ENCODE assay signal across 26 cellular contexts in genomic region chr4:109571494-109571893, GRCh38.
"Had no signal": no experiment of that assay in that cellular context is flagged by ENCODE, and none has a peak within 500 bp of the region (broad histone marks: within the 10 kb centered on the region; RNA-seq: fewer than 3 reads in every experiment).

No MANE protein-coding gene starts in this region.

- H3K27me3 Mint-ChIP-seq: activated naive CD8-positive, alpha-beta T cell treated with anti-CD3 and anti-CD28 coated beads, Interleukin-2, amount 10 ng/mL, durations not matched to agents 7 days and 5 days; stimulated activated naive CD8-positive, alpha-beta T cell treated with anti-CD3 and anti-CD28 coated beads, Interleukin-15, Interleukin-2, amounts not matched to agents 100 ng/mL and 50 ng/mL, for 24 hours; T-helper 17 cell had no signal

- H3K27ac Mint-ChIP-seq: activated naive CD8-positive, alpha-beta T cell treated with anti-CD3 and anti-CD28 coated beads, Interleukin-2, amount 10 ng/mL, durations not matched to agents 7 days and 5 days; nephron; stimulated activated naive CD8-positive, alpha-beta T cell treated with anti-CD3 and anti-CD28 coated beads, Interleukin-15, Interleukin-2, amounts not matched to agents 100 ng/mL and 50 ng/mL, for 24 hours; T-helper 17 cell; WTC11 had no signal

- H3K4me3 Mint-ChIP-seq: activated naive CD8-positive, alpha-beta T cell treated with anti-CD3 and anti-CD28 coated beads, Interleukin-2, amount 10 ng/mL, durations not matched to agents 7 days and 5 days; immature natural killer cell; nephron; stimulated activated naive CD8-positive, alpha-beta T cell treated with anti-CD3 and anti-CD28 coated beads, Interleukin-15, Interleukin-2, amounts not matched to agents 100 ng/mL and 50 ng/mL, for 24 hours; T-helper 17 cell; WTC11 had no signal

- H3K9me3 Mint-ChIP-seq: activated naive CD8-positive, alpha-beta T cell treated with anti-CD3 and anti-CD28 coated beads, Interleukin-2, amount 10 ng/mL, durations not matched to agents 7 days and 5 days; immature natural killer cell had no signal

- H3K36me3 Mint-ChIP-seq: immature natural killer cell, WTC11 had no signal

- DNase-seq: activated CD8-positive, alpha-beta memory T cell treated with anti-CD3 and anti-CD28 coated beads, Interleukin-2, amount 50 U/mL, for 48 hours; activated effector memory CD4-positive, alpha-beta T cell treated with anti-CD3 and anti-CD28 coated beads, Interleukin-2, amount 50 U/mL, for 16 hours; activated naive CD8-positive, alpha-beta T cell treated with anti-CD3 and anti-CD28 coated beads, Interleukin-2, amount 10 ng/mL, durations not matched to agents 7 days and 5 days; amniotic stem cell; brain microvascular endothelial cell; dorsolateral prefrontal cortex; effector memory CD4-positive, alpha-beta T cell; erythroblast; foreskin keratinocyte; heart left ventricle; hypothalamus; immature natural killer cell; kidney; left colon; mammary epithelial cell; posterior cingulate gyrus; right cardiac atrium; SK-N-SH; stimulated activated CD4-positive, alpha-beta T cell treated with anti-CD3 and anti-CD28 coated beads, Interleukin-2, amount 100 ng/mL, for 48 hours; SW 1271; T-helper 17 cell; T1000; trophoblast cell had no signal

- H3K4me1 Mint-ChIP-seq: WTC11 had no signal

- ATAC-seq: foreskin keratinocyte, heart left ventricle, left colon, right cardiac atrium, T-helper 17 cell, WTC11 had no signal
